24 cellular contexts compared by ENCODE assay signal in genomic region chr1:182664281-182664680, GRCh38. TPM values are rescaled to one million over a fixed set of nuclear protein-coding genes. Genes with fewer than 3 reads are reported as not detected.
"Had no signal": no experiment of that assay in that cellular context is flagged by ENCODE, and none has a peak within 500 bp of the region (broad histone marks: within the 10 kb centered on the region; RNA-seq: fewer than 3 reads in every experiment).

No MANE protein-coding gene starts in this region.

- H3K4me1 Mint-ChIP-seq: activated CD4-positive, alpha-beta T cell treated with anti-CD3 and anti-CD28 coated beads for 36 hours; activated naive CD4-positive, alpha-beta T cell treated with anti-CD3 and anti-CD28 coated beads, Interleukin-2, amount 50 U/mL, for 24 hours; central memory CD8-positive, alpha-beta T cell had no signal

- H3K4me3 Mint-ChIP-seq: activated CD4-positive, alpha-beta T cell treated with anti-CD3 and anti-CD28 coated beads for 36 hours; activated CD8-positive, alpha-beta T cell treated with anti-CD3 and anti-CD28 coated beads for 36 hours; activated naive CD4-positive, alpha-beta T cell treated with anti-CD3 and anti-CD28 coated beads, Interleukin-2, amount 50 U/mL, for 24 hours; activated T-helper 1 cell treated with anti-CD3 and anti-CD28 coated beads, Interleukin-12 subunit alpha, Interleukin-12 subunit beta, Interleukin-2, Interleukin-4 antibody, amounts not matched to agents 30 ng/mL and 10 ng/mL and 1 ng/mL, durations not matched to agents 14 hours and 24 hours and 36 hours; brain; central memory CD8-positive, alpha-beta T cell had no signal

- H3K27ac Mint-ChIP-seq: activated CD4-positive, alpha-beta T cell treated with anti-CD3 and anti-CD28 coated beads for 36 hours; activated CD8-positive, alpha-beta T cell treated with anti-CD3 and anti-CD28 coated beads for 36 hours; activated naive CD4-positive, alpha-beta T cell treated with anti-CD3 and anti-CD28 coated beads, Interleukin-2, amount 50 U/mL, for 24 hours; activated T-helper 1 cell treated with anti-CD3 and anti-CD28 coated beads, Interleukin-12 subunit alpha, Interleukin-12 subunit beta, Interleukin-2, Interleukin-4 antibody, amounts not matched to agents 30 ng/mL and 10 ng/mL and 1 ng/mL, durations not matched to agents 14 hours and 24 hours and 36 hours had no signal

- H3K27ac ChIP-seq: PC-9, SJCRH30, WERI-Rb-1 had no signal

- H3K9ac ChIP-seq: SK-N-SH had no signal

- H3K9me3 Mint-ChIP-seq: activated CD8-positive, alpha-beta T cell treated with anti-CD3 and anti-CD28 coated beads for 36 hours; activated naive CD4-positive, alpha-beta T cell treated with anti-CD3 and anti-CD28 coated beads, Interleukin-2, amount 50 U/mL, for 24 hours; activated T-helper 1 cell treated with anti-CD3 and anti-CD28 coated beads, Interleukin-12 subunit alpha, Interleukin-12 subunit beta, Interleukin-2, Interleukin-4 antibody, amounts not matched to agents 30 ng/mL and 10 ng/mL and 1 ng/mL, durations not matched to agents 14 hours and 24 hours and 36 hours; brain; central memory CD8-positive, alpha-beta T cell had no signal

- H3K4me3 ChIP-seq: PC-9, SJCRH30 had no signal

- H3K36me3 ChIP-seq: SJCRH30, WERI-Rb-1 had no signal

- H2AFZ ChIP-seq: PC-9 had no signal

- H3K36me3 Mint-ChIP-seq: activated naive CD4-positive, alpha-beta T cell treated with anti-CD3 and anti-CD28 coated beads, Interleukin-2, amount 50 U/mL, for 24 hours; brain had no signal

- H3K4me1 ChIP-seq: SJCRH30 had no signal

- DNase-seq: activated CD4-positive, alpha-beta T cell treated with anti-CD3 and anti-CD28 coated beads for 36 hours; activated CD8-positive, alpha-beta memory T cell treated with anti-CD3 and anti-CD28 coated beads, Interleukin-2, amount 50 U/mL, for 4 hours; activated CD8-positive, alpha-beta T cell treated with anti-CD3 and anti-CD28 coated beads for 36 hours; activated effector memory CD4-positive, alpha-beta T cell treated with Interleukin-2 at 50 U/mL for 16 hours; activated naive CD4-positive, alpha-beta T cell; amygdala; cortex of kidney; MM.1S; NCI-H1105 treated with DMSO at 0.1 percent for 48 hours; NCI-H1436 treated with DMSO at 0.1 percent for 48 hours; NCI-H1930; NCI-H510A treated with DMSO at 0.1 percent for 48 hours; NCI-H69; NK-92 treated with Interleukin-12 subunit alpha and Interleukin-12 subunit beta, amount 100 ng/mL, for 24 hours; PC-9; SJCRH30; SK-N-SH; T-helper 1 cell; WERI-Rb-1 had no signal

- ATAC-seq: activated CD4-positive, alpha-beta T cell treated with anti-CD3 and anti-CD28 coated beads for 36 hours; activated CD8-positive, alpha-beta T cell treated with anti-CD3 and anti-CD28 coated beads for 36 hours had no signal

- H3K27me3 ChIP-seq: SJCRH30 had no signal

- H3K9me3 ChIP-seq: SJCRH30, SK-N-SH had no signal

- H3K27me3 Mint-ChIP-seq: activated naive CD4-positive, alpha-beta T cell treated with anti-CD3 and anti-CD28 coated beads, Interleukin-2, amount 50 U/mL, for 24 hours; brain had no signal

- H3K4me2 ChIP-seq: PC-9, SK-N-SH had no signal

- H3K9me2 ChIP-seq: SK-N-SH had no signal

RNA-seq across cellular contexts. Expression of gene RGS8, which starts 20.1 kb away (rescaled TPM):
- total RNA-seq: activated CD4-positive, alpha-beta T cell treated with anti-CD3 and anti-CD28 coated beads for 36 hours; activated CD8-positive, alpha-beta T cell treated with anti-CD3 and anti-CD28 coated beads for 36 hours; activated T-helper 1 cell treated with anti-CD3 and anti-CD28 coated beads, Interleukin-12 subunit alpha, Interleukin-12 subunit beta, Interleukin-2, Interleukin-4 antibody, amounts not matched to agents 30 ng/mL and 10 ng/mL and 1 ng/mL, durations not matched to agents 14 hours and 24 hours and 36 hours; PC-9; T-helper 2 cell treated with Interferon-gamma antibody and Interleukin-4, amounts not matched to agents 100 ng/mL and 5 ng/mL, for 36 hours had no signal
- polyA plus RNA-seq: SK-N-SH had no signal
